In genomic region chr1:175003521-175003920, GRCh38 we compare ENCODE assay signal across 17 cellular contexts. TPM values are rescaled to one million over a fixed set of nuclear protein-coding genes. Genes with fewer than 3 reads are reported as not detected.
A peak's percentile ranks its signal among the peaks of the same experiment; 100 is the strongest.
DNase-seq lines count a peak whose midpoint lies in the region; ATAC-seq lines count a peak whose summit lies in the region.
"Had no signal": no experiment of that assay in that cellular context is flagged by ENCODE, and none has a peak within 500 bp of the region (broad histone marks: within the 10 kb centered on the region; RNA-seq: fewer than 3 reads in every experiment).

No MANE protein-coding gene starts in this region.

- H3K27me3 Mint-ChIP-seq in CD4-positive, alpha-beta memory T cell = no peaks in the 10 kb centered on the region
- no peaks in the 10 kb centered on the region for H3K27me3 Mint-ChIP-seq in activated T-helper 1 cell treated with anti-CD3 and anti-CD28 coated beads, Interleukin-12 subunit alpha, Interleukin-12 subunit beta, Interleukin-2, Interleukin-4 antibody, amounts not matched to agents 30 ng/mL and 10 ng/mL and 1 ng/mL, durations not matched to agents 14 hours and 24 hours and 36 hours (ENCODE audit: insufficient read depth)
- no peaks in the 10 kb centered on the region for H3K27me3 Mint-ChIP-seq in natural killer cell treated with Interleukin-12 subunit alpha and Interleukin-12 subunit beta and Interleukin-15 and Interleukin-18, amount 100 ng/mL, for 72 hours

- H3K79me2 ChIP-seq in GM23248 (ENCODE audit: insufficient read depth) = peaks cover 85% of the 10 kb centered on the region

- WGBS in GM23248 (ENCODE audit: low coverage in 1 of 2, low lambda C conversion rate in 2 of 2, missing lambda C conversion rate in 2 of 2), 2 experiments = 12 to 13% methylated on average over 2 of the region's 2 CpGs

- peaks cover 8 to 34% of the 10 kb centered on the region in 2 donors for H3K36me3 Mint-ChIP-seq in CD4-positive, alpha-beta memory T cell
- H3K36me3 Mint-ChIP-seq in activated T-helper 1 cell treated with anti-CD3 and anti-CD28 coated beads, Interleukin-12 subunit alpha, Interleukin-12 subunit beta, Interleukin-2, Interleukin-4 antibody, amounts not matched to agents 30 ng/mL and 10 ng/mL and 1 ng/mL, durations not matched to agents 14 hours and 24 hours and 36 hours (ENCODE audit: low read depth) = peaks cover 44% of the 10 kb centered on the region
- H3K36me3 Mint-ChIP-seq in natural killer cell treated with Interleukin-12 subunit alpha and Interleukin-12 subunit beta and Interleukin-15 and Interleukin-18, amount 100 ng/mL, for 72 hours = peaks cover 15% of the 10 kb centered on the region

- H3K9me2 ChIP-seq in GM23248 (ENCODE audit: insufficient read depth) = no peaks in the 10 kb centered on the region

- CTCF ChIA-PET in CD4-positive, alpha-beta memory T cell (lab: Charles Lee; ENCODE audit: partially characterized antibody) = interaction anchor here (0.9 to 2.7 kb wide), 5 partner anchors 9 to 148 kb away, joined by 3 to 8 read pairs (median 4); partner anchors contain the start of gene MRPS14

- no peak for ATAC-seq in natural killer cell treated with Interleukin-12 subunit alpha and Interleukin-12 subunit beta and Interleukin-15 and Interleukin-18, amount 100 ng/mL, for 72 hours
- no peak for ATAC-seq in GM19467 (IDR thresholded peaks at IDR 0.05; ENCODE audit: unreplicated experiment)
- ATAC-seq in HG02870 (IDR thresholded peaks at IDR 0.05; ENCODE audit: unreplicated experiment) = no peak
- ATAC-seq: HCT116, mucosa of descending colon had no signal

- peaks cover 36 to 55% (median 41%) of the 10 kb centered on the region in 4 donors for H3K4me1 Mint-ChIP-seq in CD4-positive, alpha-beta memory T cell
- peaks cover 51% of the 10 kb centered on the region for H3K4me1 Mint-ChIP-seq in activated T-helper 1 cell treated with anti-CD3 and anti-CD28 coated beads, Interleukin-12 subunit alpha, Interleukin-12 subunit beta, Interleukin-2, Interleukin-4 antibody, amounts not matched to agents 30 ng/mL and 10 ng/mL and 1 ng/mL, durations not matched to agents 14 hours and 24 hours and 36 hours (ENCODE audit: low read depth)
- peaks cover 43 to 45% of the 10 kb centered on the region in 2 donors for H3K4me1 Mint-ChIP-seq in natural killer cell treated with Interleukin-12 subunit alpha and Interleukin-12 subunit beta and Interleukin-15 and Interleukin-18, amount 100 ng/mL, for 72 hours (ENCODE audit: low read depth in 2 of 2)

- H3K9me3 Mint-ChIP-seq in CD4-positive, alpha-beta memory T cell = no peaks in the 10 kb centered on the region
- no peaks in the 10 kb centered on the region for H3K9me3 Mint-ChIP-seq in activated T-helper 1 cell treated with anti-CD3 and anti-CD28 coated beads, Interleukin-12 subunit alpha, Interleukin-12 subunit beta, Interleukin-2, Interleukin-4 antibody, amounts not matched to agents 30 ng/mL and 10 ng/mL and 1 ng/mL, durations not matched to agents 14 hours and 24 hours and 36 hours
- no peaks in the 10 kb centered on the region for H3K9me3 Mint-ChIP-seq in natural killer cell treated with Interleukin-12 subunit alpha and Interleukin-12 subunit beta and Interleukin-15 and Interleukin-18, amount 100 ng/mL, for 72 hours

- no peaks in the 10 kb centered on the region for H3K9me3 ChIP-seq in CD4-positive, alpha-beta memory T cell (ENCODE audit: control insufficient read depth in 1 of 2, low read length in 2 of 2)
- H3K9me3 ChIP-seq in GM23248 (ENCODE audit: low read depth) = no peaks in the 10 kb centered on the region
- H3K9me3 ChIP-seq: mucosa of descending colon had no signal

- DNase-seq in CD4-positive, alpha-beta memory T cell = no peak
- DNase-seq in GM23248 (peak; percentile 20), HuH-7 (ENCODE audit: low spot score) (no peak)
- DNase-seq in activated T-helper 1 cell treated with anti-CD3 and anti-CD28 coated beads, Interleukin-12 subunit alpha, Interleukin-12 subunit beta, Interleukin-2, Interleukin-4 antibody, amounts not matched to agents 30 ng/mL and 10 ng/mL and 1 ng/mL, durations not matched to agents 14 hours and 24 hours and 36 hours (ENCODE audit: low spot score) = no peak
- DNase-seq in natural killer cell treated with Interleukin-12 subunit alpha and Interleukin-12 subunit beta and Interleukin-15 and Interleukin-18, amount 100 ng/mL, for 72 hours (ENCODE audit: low spot score) = no peak
- DNase-seq: activated CD4-positive, alpha-beta T cell treated with anti-CD3 and anti-CD28 coated beads, Interleukin-2, amount 50 U/mL, for 48 hours; COR-L47; Kasumi-1; kidney glomerular epithelial cell; mucosa of descending colon; NCI-H187; NCI-H526 treated with DMSO at 0.1 percent for 48 hours; RPMI8226; stimulated activated CD4-positive, alpha-beta T cell treated with anti-CD3 and anti-CD28 coated beads, Interleukin-2, amount 100 ng/mL, for 48 hours had no signal

- peak overlapping the region; percentile 9 to 85 (median 58) for H3K27ac Mint-ChIP-seq in CD4-positive, alpha-beta memory T cell
- H3K27ac Mint-ChIP-seq in activated T-helper 1 cell treated with anti-CD3 and anti-CD28 coated beads, Interleukin-12 subunit alpha, Interleukin-12 subunit beta, Interleukin-2, Interleukin-4 antibody, amounts not matched to agents 30 ng/mL and 10 ng/mL and 1 ng/mL, durations not matched to agents 14 hours and 24 hours and 36 hours = peak overlapping the region; percentile 71
- peak overlapping the region; percentile 56 to 73 for H3K27ac Mint-ChIP-seq in natural killer cell treated with Interleukin-12 subunit alpha and Interleukin-12 subunit beta and Interleukin-15 and Interleukin-18, amount 100 ng/mL, for 72 hours

- H4K20me1 ChIP-seq in GM23248 (ENCODE audit: insufficient read depth) = no peaks in the 10 kb centered on the region

- H3K9ac ChIP-seq in GM23248 = peak overlapping the region; percentile 51

- peak overlapping the region; percentile 85 for H3K4me2 ChIP-seq in GM23248 (ENCODE audit: unreplicated experiment)

- no peaks in the 10 kb centered on the region for H3K27me3 ChIP-seq in CD4-positive, alpha-beta memory T cell (ENCODE audit: insufficient read depth, low read length)
- H3K27me3 ChIP-seq in GM23248 (replicated peaks; ENCODE audit: insufficient read depth) = no peaks in the 10 kb centered on the region

- intact Hi-C loops in CD4-positive, alpha-beta memory T cell (cut with micrococcal nuclease) = no loop called here
- intact Hi-C loops in activated T-helper 1 cell treated with anti-CD3 and anti-CD28 coated beads, Interleukin-12 subunit alpha, Interleukin-12 subunit beta, Interleukin-2, Interleukin-4 antibody, amounts not matched to agents 30 ng/mL and 10 ng/mL and 1 ng/mL, durations not matched to agents 14 hours and 24 hours and 36 hours (cut with micrococcal nuclease) = no loop called here

- H3K36me3 ChIP-seq in CD4-positive, alpha-beta memory T cell (ENCODE audit: insufficient read depth, low read length) = peaks cover 22% of the 10 kb centered on the region
- peaks cover 24% of the 10 kb centered on the region for H3K36me3 ChIP-seq in GM23248 (ENCODE audit: low read depth)

- H3K4me3 Mint-ChIP-seq in CD4-positive, alpha-beta memory T cell = peak overlapping the region in 6 of 8 donors; percentile 3 to 42 (median 27)
- peak overlapping the region; percentile 67 for H3K4me3 Mint-ChIP-seq in activated T-helper 1 cell treated with anti-CD3 and anti-CD28 coated beads, Interleukin-12 subunit alpha, Interleukin-12 subunit beta, Interleukin-2, Interleukin-4 antibody, amounts not matched to agents 30 ng/mL and 10 ng/mL and 1 ng/mL, durations not matched to agents 14 hours and 24 hours and 36 hours
- peak overlapping the region; percentile 59 for H3K4me3 Mint-ChIP-seq in natural killer cell treated with Interleukin-12 subunit alpha and Interleukin-12 subunit beta and Interleukin-15 and Interleukin-18, amount 100 ng/mL, for 72 hours

- H3K4me3 ChIP-seq in CD4-positive, alpha-beta memory T cell (ENCODE audit: low read length in 2 of 2) = no peak overlapping the region
- H3K4me3 ChIP-seq in GM23248 = peak overlapping the region; percentile 84
- H3K4me3 ChIP-seq: mucosa of descending colon had no signal

- in situ Hi-C loops in GM23248 (cut with MboI) = no loop called here

- POLR2A ChIA-PET in CD4-positive, alpha-beta memory T cell (lab: Charles Lee; ENCODE audit: partially characterized antibody) = interaction anchor here (0.6 to 5.8 kb wide), 3 partner anchors 20 to 808 kb away, joined by 3 to 52 read pairs (median 3); partner anchors contain the start of gene MRPS14

- peaks cover 8% of the 10 kb centered on the region; the same call in 1 of the 2 replicates for H3F3A ChIP-seq in GM23248 (ENCODE audit: insufficient read depth)

- H3K27ac ChIP-seq in CD4-positive, alpha-beta memory T cell (ENCODE audit: low read depth, low read length) = no peak overlapping the region
- no peak overlapping the region for H3K27ac ChIP-seq in GM23248

- H3K4me1 ChIP-seq in CD4-positive, alpha-beta memory T cell (ENCODE audit: insufficient read depth, low read length) = peaks cover 46% of the 10 kb centered on the region
- peaks cover 34% of the 10 kb centered on the region for H3K4me1 ChIP-seq in GM23248 (ENCODE audit: insufficient read depth)

- H2AFZ ChIP-seq in GM23248 = peak overlapping the region; percentile 13; the same call in 1 of the 2 replicates

RNA-seq across cellular contexts. Expression of gene CACYBP, which starts 3.8 kb away (rescaled TPM):
- 100 to 1,000 TPM in 1 of 2 experiments, 10 to 100 TPM in 1; 98.3 to 105 TPM for total RNA-seq in CD4-positive, alpha-beta memory T cell
- polyA plus RNA-seq in CD4-positive, alpha-beta memory T cell = 100 to 1,000 TPM; 161 to 226 TPM
- total RNA-seq in GM23248 (2014; rRNA removed; shearing (Covaris generic)) = 71.3 and 84.8 TPM in 2 replicates
- polyA plus RNA-seq in GM23248 (2016; fragmentation: Nextera tagmentation; extraction: Ambion mirVana) = 165 and 195 TPM in 2 replicates
- 342 and 369 TPM in 2 replicates for total RNA-seq in activated T-helper 1 cell treated with anti-CD3 and anti-CD28 coated beads, Interleukin-12 subunit alpha, Interleukin-12 subunit beta, Interleukin-2, Interleukin-4 antibody, amounts not matched to agents 30 ng/mL and 10 ng/mL and 1 ng/mL, durations not matched to agents 14 hours and 24 hours and 36 hours
- total RNA-seq in natural killer cell treated with Interleukin-12 subunit alpha and Interleukin-12 subunit beta and Interleukin-15 and Interleukin-18, amount 100 ng/mL, for 72 hours = 100 to 1,000 TPM; 199 to 288 TPM

RNA-seq across cellular contexts. Expression of gene MRPS14, which starts 19.7 kb away (rescaled TPM):
- total RNA-seq in CD4-positive, alpha-beta memory T cell = 10 to 100 TPM; 39.3 to 40.6 TPM
- polyA plus RNA-seq in CD4-positive, alpha-beta memory T cell = 10 to 100 TPM; 59.2 to 62.6 TPM
- 7.5 and 19.6 TPM in 2 replicates for total RNA-seq in GM23248 (2014; rRNA removed; shearing (Covaris generic))
- polyA plus RNA-seq in GM23248 (2016; fragmentation: Nextera tagmentation; extraction: Ambion mirVana) = 62.7 and 63.7 TPM in 2 replicates
- total RNA-seq in activated T-helper 1 cell treated with anti-CD3 and anti-CD28 coated beads, Interleukin-12 subunit alpha, Interleukin-12 subunit beta, Interleukin-2, Interleukin-4 antibody, amounts not matched to agents 30 ng/mL and 10 ng/mL and 1 ng/mL, durations not matched to agents 14 hours and 24 hours and 36 hours = 29.2 and 29.9 TPM in 2 replicates
- 10 to 100 TPM; 23.9 to 34.7 TPM for total RNA-seq in natural killer cell treated with Interleukin-12 subunit alpha and Interleukin-12 subunit beta and Interleukin-15 and Interleukin-18, amount 100 ng/mL, for 72 hours
